1 cellular context compared by ENCODE assay signal in the genomic region with DNA sequence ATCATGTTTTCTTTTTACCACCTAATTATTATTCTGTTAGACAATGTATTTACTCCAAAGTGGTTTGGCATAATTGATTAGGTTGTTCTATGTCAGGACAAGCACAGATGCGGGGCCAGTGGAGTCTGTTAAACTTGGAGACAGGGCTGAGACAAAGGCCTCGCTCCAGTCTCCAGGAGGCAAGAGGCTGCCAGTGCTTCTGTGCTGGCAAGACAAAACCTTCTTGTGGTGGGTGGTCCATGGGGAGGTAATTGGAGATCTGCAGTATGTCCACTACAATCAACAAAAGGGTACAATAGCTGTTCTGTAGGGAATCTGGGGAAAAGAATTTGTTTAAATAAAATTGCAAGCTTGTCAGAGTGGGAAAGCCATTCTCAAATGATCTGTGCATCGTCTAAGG.
TF ChIP-seq lines count a peak whose summit lies in the region.

No MANE protein-coding gene starts in this region.

TF ChIP-seq in GM23338, 12 proteins besides CTCF, POLR2A, EP300 and RAD21 (continued from another document):
- TF ChIP-seq, protein P1, sequence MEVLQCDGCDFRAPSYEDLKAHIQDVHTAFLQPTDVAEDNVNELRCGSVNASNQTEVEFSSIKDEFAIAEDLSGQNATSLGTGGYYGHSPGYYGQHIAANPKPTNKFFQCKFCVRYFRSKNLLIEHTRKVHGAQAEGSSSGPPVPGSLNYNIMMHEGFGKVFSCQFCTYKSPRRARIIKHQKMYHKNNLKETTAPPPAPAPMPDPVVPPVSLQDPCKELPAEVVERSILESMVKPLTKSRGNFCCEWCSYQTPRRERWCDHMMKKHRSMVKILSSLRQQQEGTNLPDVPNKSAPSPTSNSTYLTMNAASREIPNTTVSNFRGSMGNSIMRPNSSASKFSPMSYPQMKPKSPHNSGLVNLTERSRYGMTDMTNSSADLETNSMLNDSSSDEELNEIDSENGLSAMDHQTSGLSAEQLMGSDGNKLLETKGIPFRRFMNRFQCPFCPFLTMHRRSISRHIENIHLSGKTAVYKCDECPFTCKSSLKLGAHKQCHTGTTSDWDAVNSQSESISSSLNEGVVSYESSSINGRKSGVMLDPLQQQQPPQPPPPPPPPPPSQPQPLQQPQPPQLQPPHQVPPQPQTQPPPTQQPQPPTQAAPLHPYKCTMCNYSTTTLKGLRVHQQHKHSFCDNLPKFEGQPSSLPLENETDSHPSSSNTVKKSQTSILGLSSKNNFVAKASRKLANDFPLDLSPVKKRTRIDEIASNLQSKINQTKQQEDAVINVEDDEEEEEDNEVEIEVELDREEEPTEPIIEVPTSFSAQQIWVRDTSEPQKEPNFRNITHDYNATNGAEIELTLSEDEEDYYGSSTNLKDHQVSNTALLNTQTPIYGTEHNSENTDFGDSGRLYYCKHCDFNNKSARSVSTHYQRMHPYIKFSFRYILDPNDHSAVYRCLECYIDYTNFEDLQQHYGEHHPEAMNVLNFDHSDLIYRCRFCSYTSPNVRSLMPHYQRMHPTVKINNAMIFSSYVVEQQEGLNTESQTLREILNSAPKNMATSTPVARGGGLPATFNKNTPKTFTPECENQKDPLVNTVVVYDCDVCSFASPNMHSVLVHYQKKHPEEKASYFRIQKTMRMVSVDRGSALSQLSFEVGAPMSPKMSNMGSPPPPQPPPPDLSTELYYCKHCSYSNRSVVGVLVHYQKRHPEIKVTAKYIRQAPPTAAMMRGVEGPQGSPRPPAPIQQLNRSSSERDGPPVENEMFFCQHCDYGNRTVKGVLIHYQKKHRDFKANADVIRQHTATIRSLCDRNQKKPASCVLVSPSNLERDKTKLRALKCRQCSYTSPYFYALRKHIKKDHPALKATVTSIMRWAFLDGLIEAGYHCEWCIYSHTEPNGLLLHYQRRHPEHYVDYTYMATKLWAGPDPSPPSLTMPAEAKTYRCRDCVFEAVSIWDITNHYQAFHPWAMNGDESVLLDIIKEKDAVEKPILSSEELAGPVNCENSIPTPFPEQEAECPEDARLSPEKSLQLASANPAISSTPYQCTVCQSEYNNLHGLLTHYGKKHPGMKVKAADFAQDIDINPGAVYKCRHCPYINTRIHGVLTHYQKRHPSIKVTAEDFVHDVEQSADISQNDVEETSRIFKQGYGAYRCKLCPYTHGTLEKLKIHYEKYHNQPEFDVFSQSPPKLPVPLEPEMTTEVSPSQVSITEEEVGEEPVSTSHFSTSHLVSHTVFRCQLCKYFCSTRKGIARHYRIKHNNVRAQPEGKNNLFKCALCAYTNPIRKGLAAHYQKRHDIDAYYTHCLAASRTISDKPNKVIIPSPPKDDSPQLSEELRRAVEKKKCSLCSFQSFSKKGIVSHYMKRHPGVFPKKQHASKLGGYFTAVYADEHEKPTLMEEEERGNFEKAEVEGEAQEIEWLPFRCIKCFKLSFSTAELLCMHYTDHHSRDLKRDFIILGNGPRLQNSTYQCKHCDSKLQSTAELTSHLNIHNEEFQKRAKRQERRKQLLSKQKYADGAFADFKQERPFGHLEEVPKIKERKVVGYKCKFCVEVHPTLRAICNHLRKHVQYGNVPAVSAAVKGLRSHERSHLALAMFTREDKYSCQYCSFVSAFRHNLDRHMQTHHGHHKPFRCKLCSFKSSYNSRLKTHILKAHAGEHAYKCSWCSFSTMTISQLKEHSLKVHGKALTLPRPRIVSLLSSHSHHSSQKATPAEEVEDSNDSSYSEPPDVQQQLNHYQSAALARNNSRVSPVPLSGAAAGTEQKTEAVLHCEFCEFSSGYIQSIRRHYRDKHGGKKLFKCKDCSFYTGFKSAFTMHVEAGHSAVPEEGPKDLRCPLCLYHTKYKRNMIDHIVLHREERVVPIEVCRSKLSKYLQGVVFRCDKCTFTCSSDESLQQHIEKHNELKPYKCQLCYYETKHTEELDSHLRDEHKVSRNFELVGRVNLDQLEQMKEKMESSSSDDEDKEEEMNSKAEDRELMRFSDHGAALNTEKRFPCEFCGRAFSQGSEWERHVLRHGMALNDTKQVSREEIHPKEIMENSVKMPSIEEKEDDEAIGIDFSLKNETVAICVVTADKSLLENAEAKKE (CRISPR knock-in tag; IDR thresholded peaks at IDR 0.05): peak; percentile 30; the same call in 1 of the 2 replicates
